In the genomic region with DNA sequence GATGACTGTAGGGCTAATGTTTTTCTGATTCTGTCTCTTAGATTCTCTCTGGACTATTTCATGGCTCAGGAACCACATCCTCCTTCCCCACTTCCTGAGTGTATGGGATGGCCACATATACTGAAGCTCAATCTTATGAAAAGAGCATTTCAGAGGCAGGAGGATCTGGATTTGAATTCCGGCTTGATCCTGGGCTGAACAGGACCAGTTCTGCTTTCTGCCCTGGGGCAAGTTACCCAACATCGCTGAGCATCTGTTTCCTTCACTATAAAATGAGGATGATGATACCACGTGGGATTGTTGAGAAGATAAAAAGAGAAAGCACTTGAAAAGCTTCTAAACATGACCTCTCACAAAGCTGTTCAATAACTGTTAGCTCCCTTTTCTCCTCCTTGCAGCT, we compare ENCODE assay signal across 11 cellular contexts.
DNase-seq lines count a peak whose midpoint lies in the region; ATAC-seq and TF ChIP-seq lines count a peak whose summit lies in the region.
"Had no signal": no experiment of that assay in that cellular context is flagged by ENCODE, and none has a peak within 500 bp of the region (broad histone marks: within the 10 kb centered on the region; RNA-seq: fewer than 3 reads in every experiment).

No MANE protein-coding gene starts in this region.

- H3K9me3 Mint-ChIP-seq in CD4-positive, alpha-beta T cell, result no peaks in the 10 kb centered on the region
- H3K9me3 Mint-ChIP-seq in activated T-helper 1 cell treated with anti-CD3 and anti-CD28 coated beads, Interleukin-12 subunit alpha, Interleukin-12 subunit beta, Interleukin-2, Interleukin-4 antibody, amounts not matched to agents 30 ng/mL and 10 ng/mL and 1 ng/mL, durations not matched to agents 14 hours and 24 hours and 36 hours, result no peaks in the 10 kb centered on the region
- H3K9me3 Mint-ChIP-seq in memory B cell, result no peaks in the 10 kb centered on the region

- dilution Hi-C loops in IMR-90 (cut with HindIII; ENCODE audit: low sequenced_read_pairs, unreplicated experiment), result no loop called here

- H4K20me1 ChIP-seq in IMR-90 (ENCODE audit: insufficient read depth, low read length), result no peaks in the 10 kb centered on the region

- no peak for TF ChIP-seq POLR2A in IMR-90 (IDR thresholded peaks at IDR 0.05; ENCODE audit: low read depth, low read length)

- peak overlapping the region; percentile 29; the same call in 1 of the 2 replicates for H2AK5ac ChIP-seq in IMR-90 (ENCODE audit: low read depth, low read length)

- H3K27ac Mint-ChIP-seq in CD4-positive, alpha-beta T cell, result peak overlapping the region; percentile 3
- peak overlapping the region; percentile 98 for H3K27ac Mint-ChIP-seq in activated T-helper 1 cell treated with anti-CD3 and anti-CD28 coated beads, Interleukin-12 subunit alpha, Interleukin-12 subunit beta, Interleukin-2, Interleukin-4 antibody, amounts not matched to agents 30 ng/mL and 10 ng/mL and 1 ng/mL, durations not matched to agents 14 hours and 24 hours and 36 hours
- H3K27ac Mint-ChIP-seq in memory B cell, result no peak overlapping the region

- no peak overlapping the region for H4K5ac ChIP-seq in IMR-90 (ENCODE audit: low read depth, low read length)

- peak overlapping the region; percentile 6 for H2BK5ac ChIP-seq in IMR-90 (ENCODE audit: low read depth, low read length, poor library complexity, severe bottlenecking)

- H2BK120ac ChIP-seq in IMR-90 (ENCODE audit: low read depth, low read length), result peak overlapping the region; percentile 80; the same call in 1 of the 2 replicates

- no peaks in the 10 kb centered on the region for H3K36me3 ChIP-seq in IMR-90 (ENCODE audit: control insufficient read depth, insufficient read depth, low read length)

- no peak overlapping the region for H3K27ac ChIP-seq in CD4-positive, alpha-beta T cell (ENCODE audit: low read depth, low read length)
- no peak overlapping the region for H3K27ac ChIP-seq in IMR-90 (ENCODE audit: insufficient read depth, low read length)

- no peak overlapping the region for H3K4me3 ChIP-seq in IMR-90 (ENCODE audit: insufficient read depth, low read depth, low read length)

- POLR2A ChIA-PET in CD4-positive, alpha-beta T cell (lab: Charles Lee), result interaction anchor here (0.5 to 2.3 kb wide), 7 partner anchors 8 to 279 kb away, joined by 3 to 15 read pairs (median 3); partner anchors contain the start of gene TNFAIP3
- POLR2A ChIA-PET in IMR-90 (lab: Charles Lee; ENCODE audit: unreplicated experiment), result no interaction called here

- no CpG with 5 or more reads among the region's 3 CpGs for WGBS in IMR-90 (ENCODE audit: extremely low coverage in 2 of 2, insufficient read length in 1 of 2), 2 experiments

- peak; percentile 44 for ATAC-seq in CD4-positive, alpha-beta T cell (ENCODE audit: poor library complexity)
- ATAC-seq in IMR-90 (ENCODE audit: low read depth) (no peak), memory B cell (ENCODE audit: low read depth) (peak; percentile 60), GM18858 (IDR thresholded peaks at IDR 0.05; ENCODE audit: unreplicated experiment) (no peak), HG03280 (IDR thresholded peaks at IDR 0.05; ENCODE audit: unreplicated experiment) (no peak)

- peaks cover 7% of the 10 kb centered on the region for H3K4me1 ChIP-seq in IMR-90 (ENCODE audit: control insufficient read depth, insufficient read depth, low read length)

- no peaks in the 10 kb centered on the region for H3K36me3 Mint-ChIP-seq in CD4-positive, alpha-beta T cell (ENCODE audit: low read depth)
- no peaks in the 10 kb centered on the region for H3K36me3 Mint-ChIP-seq in activated T-helper 1 cell treated with anti-CD3 and anti-CD28 coated beads, Interleukin-12 subunit alpha, Interleukin-12 subunit beta, Interleukin-2, Interleukin-4 antibody, amounts not matched to agents 30 ng/mL and 10 ng/mL and 1 ng/mL, durations not matched to agents 14 hours and 24 hours and 36 hours (ENCODE audit: low read depth)
- H3K36me3 Mint-ChIP-seq in memory B cell, result no peaks in the 10 kb centered on the region

- no peaks in the 10 kb centered on the region for H3K9me3 ChIP-seq in CD4-positive, alpha-beta T cell (ENCODE audit: control insufficient read depth, low read length)
- no peaks in the 10 kb centered on the region for H3K9me3 ChIP-seq in IMR-90 (ENCODE audit: control insufficient read depth, insufficient read depth, low read length)

- H2AFZ ChIP-seq in IMR-90 (replicated peaks; ENCODE audit: low read length, poor library complexity), result peak overlapping the region; percentile 19

- intact Hi-C loops in CD4-positive, alpha-beta T cell (cut with DNase I, micrococcal nuclease), result no loop called here
- intact Hi-C loops in IMR-90 (cut with micrococcal nuclease), result no loop called here
- intact Hi-C loops in activated T-helper 1 cell treated with anti-CD3 and anti-CD28 coated beads, Interleukin-12 subunit alpha, Interleukin-12 subunit beta, Interleukin-2, Interleukin-4 antibody, amounts not matched to agents 30 ng/mL and 10 ng/mL and 1 ng/mL, durations not matched to agents 14 hours and 24 hours and 36 hours (cut with micrococcal nuclease), result loop anchor here (1.0 to 5.0 kb wide), 5 partner anchors 10 to 714 kb away; no protein-coding TSS in a partner anchor

- peaks cover 19% of the 10 kb centered on the region for H3K4me1 Mint-ChIP-seq in CD4-positive, alpha-beta T cell (ENCODE audit: low read depth)
- H3K4me1 Mint-ChIP-seq in activated T-helper 1 cell treated with anti-CD3 and anti-CD28 coated beads, Interleukin-12 subunit alpha, Interleukin-12 subunit beta, Interleukin-2, Interleukin-4 antibody, amounts not matched to agents 30 ng/mL and 10 ng/mL and 1 ng/mL, durations not matched to agents 14 hours and 24 hours and 36 hours (ENCODE audit: low read depth), result peaks cover 72% of the 10 kb centered on the region
- peaks cover 8% of the 10 kb centered on the region for H3K4me1 Mint-ChIP-seq in memory B cell

- no peak overlapping the region for H4K91ac ChIP-seq in IMR-90 (ENCODE audit: insufficient read depth, low read depth, low read length)

- H2BK20ac ChIP-seq in IMR-90 (ENCODE audit: low read depth, low read length), result peak overlapping the region; percentile 45; the same call in 1 of the 2 replicates

- no TSS peak for BruUV-seq in IMR-90 (replicated peaks; lab: Mats Ljungman, UMichigan)

- H2AK9ac ChIP-seq in IMR-90 (replicated peaks; ENCODE audit: low read depth, low read length, poor library complexity), result no peak overlapping the region

- H3K14ac ChIP-seq in IMR-90 (replicated peaks; ENCODE audit: low read depth, low read length), result 0 out of 2 replicates have a peak overlapping the region, but pooled peaks have one; percentile 28

- no peak for TF ChIP-seq RAD21 in IMR-90 (IDR thresholded peaks at IDR 0.05; ENCODE audit: low read length)

- 0 out of 3 replicates have a peak overlapping the region, but pooled peaks have one; percentile 54 for H2BK15ac ChIP-seq in IMR-90 (ENCODE audit: low read depth, low read length)

- peaks cover 5% of the 10 kb centered on the region for H3K27me3 Mint-ChIP-seq in CD4-positive, alpha-beta T cell
- H3K27me3 Mint-ChIP-seq in activated T-helper 1 cell treated with anti-CD3 and anti-CD28 coated beads, Interleukin-12 subunit alpha, Interleukin-12 subunit beta, Interleukin-2, Interleukin-4 antibody, amounts not matched to agents 30 ng/mL and 10 ng/mL and 1 ng/mL, durations not matched to agents 14 hours and 24 hours and 36 hours (ENCODE audit: insufficient read depth), result no peaks in the 10 kb centered on the region
- H3K27me3 Mint-ChIP-seq in memory B cell, result peaks cover 9% of the 10 kb centered on the region

- peaks cover 12% of the 10 kb centered on the region for H3K9me1 ChIP-seq in IMR-90 (ENCODE audit: insufficient read depth, low read length)

- no peak for TF ChIP-seq CTCF in CD4-positive, alpha-beta T cell (IDR thresholded peaks at IDR 0.05)
- no peak for TF ChIP-seq CTCF in IMR-90 (conservative IDR thresholded peaks at IDR 0.05; ENCODE audit: low read depth, low read length)

- H3K79me1 ChIP-seq in IMR-90 (ENCODE audit: low read depth in 1 of 2, low read length in 2 of 2), result no peaks in the 10 kb centered on the region

- H3K18ac ChIP-seq in IMR-90 (ENCODE audit: low read depth, low read length), result peak overlapping the region; percentile 50; the same call in 1 of the 2 replicates

- no peak overlapping the region for H3K56ac ChIP-seq in IMR-90 (ENCODE audit: extremely low read depth, insufficient read depth, low read length)

- no peak for DNase-seq in CD4-positive, alpha-beta T cell
- peak; percentile 33 for DNase-seq in IMR-90
- DNase-seq in activated T-helper 1 cell treated with anti-CD3 and anti-CD28 coated beads, Interleukin-12 subunit alpha, Interleukin-12 subunit beta, Interleukin-2, Interleukin-4 antibody, amounts not matched to agents 30 ng/mL and 10 ng/mL and 1 ng/mL, durations not matched to agents 14 hours and 24 hours and 36 hours (ENCODE audit: low spot score), result no peak
- no peak for DNase-seq in memory B cell (ENCODE audit: low spot score in 2 of 2)
- no peak for DNase-seq in effector CD4-positive, alpha-beta T cell
- DNase-seq in NCI-H345 treated with DMSO at 0.1 percent for 48 hours (lab: John Stamatoyannopoulos, UW; ENCODE audit: unreplicated experiment), result no peak
- DNase-seq: activated CD8-positive, alpha-beta memory T cell treated with anti-CD3 and anti-CD28 coated beads, Interleukin-2, amount 50 U/mL, for 4 hours; effector memory CD4-positive, alpha-beta T cell; kidney had no signal

- no peak overlapping the region for H3K4me2 ChIP-seq in IMR-90 (ENCODE audit: low read depth, low read length)

- H3K4me3 Mint-ChIP-seq in CD4-positive, alpha-beta T cell, result no peak overlapping the region
- H3K4me3 Mint-ChIP-seq in activated T-helper 1 cell treated with anti-CD3 and anti-CD28 coated beads, Interleukin-12 subunit alpha, Interleukin-12 subunit beta, Interleukin-2, Interleukin-4 antibody, amounts not matched to agents 30 ng/mL and 10 ng/mL and 1 ng/mL, durations not matched to agents 14 hours and 24 hours and 36 hours, result peak overlapping the region; percentile 56
- H3K4me3 Mint-ChIP-seq in memory B cell, result no peak overlapping the region

- H4K8ac ChIP-seq in IMR-90 (ENCODE audit: low read depth in 2 of 2, low read length in 2 of 2), result no peak overlapping the region

- no peak overlapping the region for H3K23ac ChIP-seq in IMR-90 (ENCODE audit: low read depth, low read length)

- no peak overlapping the region for H3K9ac ChIP-seq in IMR-90 (ENCODE audit: low read depth, low read length)

- CTCF ChIA-PET in CD4-positive, alpha-beta T cell (lab: Charles Lee), result interaction anchor here (0.8 to 1.9 kb wide), 7 partner anchors 9 to 706 kb away, joined by 3 to 5 read pairs (median 3); partner anchors contain the start of gene HEBP2
- CTCF ChIA-PET in IMR-90 (lab: Yijun Ruan, JAX), result no interaction called here

- H3K27me3 ChIP-seq in CD4-positive, alpha-beta T cell (ENCODE audit: control insufficient read depth, insufficient read depth, low read length), result no peaks in the 10 kb centered on the region
- no peaks in the 10 kb centered on the region for H3K27me3 ChIP-seq in IMR-90 (ENCODE audit: control insufficient read depth, insufficient read depth, low read length)

- H3K4ac ChIP-seq in IMR-90 (ENCODE audit: low read depth, low read length), result peak overlapping the region; percentile 26; the same call in 1 of the 2 replicates

- in situ Hi-C loops in IMR-90 (cut with MboI; ENCODE audit: low sequenced_read_pairs), result no loop called here

Comparison
In these comparisons a context has a peak if more than half of its experiments do, and no peak if none do; other contexts are left out.
1. ATAC-seq: peak in CD4-positive, alpha-beta T cell (single experiment) and memory B cell (single experiment); none in IMR-90 (single experiment), GM18858 (single experiment) and HG03280 (single experiment).